Comparison of ENCODE assay signal across 22 cellular contexts in genomic region chr12:101116911-101117310, GRCh38.
"Had no signal": no experiment of that assay in that cellular context is flagged by ENCODE, and none has a peak within 500 bp of the region (broad histone marks: within the 10 kb centered on the region; RNA-seq: fewer than 3 reads in every experiment).

No MANE protein-coding gene starts in this region.

- H3K27ac Mint-ChIP-seq: activated CD8-positive, alpha-beta T cell treated with anti-CD3 and anti-CD28 coated beads, Interleukin-2, amount 10 ng/mL, durations not matched to agents 7 days and 5 days; activated naive CD4-positive, alpha-beta T cell treated with anti-CD3 and anti-CD28 coated beads, Interleukin-2, amount 50 U/mL, for 24 hours; progenitor cell of endocrine pancreas; stimulated activated naive B cell treated with anti-CD40 and anti-IgM and Interleukin-4, amounts not matched to agents 10 μg/mL and 1 μg/mL and 100 μg/mL, for 72 hours had no signal

- H3K4me1 ChIP-seq: ascending aorta, foreskin keratinocyte, sigmoid colon, testis, uterus had no signal

- ATAC-seq: activated CD8-positive, alpha-beta T cell treated with anti-CD3 and anti-CD28 coated beads, Interleukin-2, amount 10 ng/mL, durations not matched to agents 7 days and 5 days; foreskin keratinocyte; naive thymus-derived CD8-positive, alpha-beta T cell had no signal

- H3K36me3 ChIP-seq: ascending aorta, brain microvascular endothelial cell, sigmoid colon, uterus had no signal

- H3K36me3 Mint-ChIP-seq: activated naive CD4-positive, alpha-beta T cell treated with anti-CD3 and anti-CD28 coated beads, Interleukin-2, amount 50 U/mL, for 24 hours; naive thymus-derived CD8-positive, alpha-beta T cell; stimulated activated naive B cell treated with anti-CD40 and anti-IgM and Interleukin-4, amounts not matched to agents 10 μg/mL and 1 μg/mL and 100 μg/mL, for 72 hours had no signal

- H3K4me3 ChIP-seq: ascending aorta, lung, sigmoid colon, testis, uterus had no signal

- H3K27me3 ChIP-seq: ascending aorta, brain microvascular endothelial cell, foreskin keratinocyte, sigmoid colon, testis, uterus had no signal

- H3K27ac ChIP-seq: ascending aorta, brain microvascular endothelial cell, foreskin keratinocyte, sigmoid colon, testis, uterus had no signal

- H3K9me3 ChIP-seq: ascending aorta, sigmoid colon, testis, uterus had no signal

- H3K9me3 Mint-ChIP-seq: activated naive CD4-positive, alpha-beta T cell treated with anti-CD3 and anti-CD28 coated beads, Interleukin-2, amount 50 U/mL, for 24 hours had no signal

- H3K4me3 Mint-ChIP-seq: activated CD8-positive, alpha-beta T cell treated with anti-CD3 and anti-CD28 coated beads, Interleukin-2, amount 10 ng/mL, durations not matched to agents 7 days and 5 days; activated naive CD4-positive, alpha-beta T cell treated with anti-CD3 and anti-CD28 coated beads, Interleukin-2, amount 50 U/mL, for 24 hours; naive thymus-derived CD8-positive, alpha-beta T cell; stimulated activated naive B cell treated with anti-CD40 and anti-IgM and Interleukin-4, amounts not matched to agents 10 μg/mL and 1 μg/mL and 100 μg/mL, for 72 hours had no signal

- H3K27me3 Mint-ChIP-seq: activated naive CD4-positive, alpha-beta T cell treated with anti-CD3 and anti-CD28 coated beads, Interleukin-2, amount 50 U/mL, for 24 hours; progenitor cell of endocrine pancreas; stimulated activated naive B cell treated with anti-CD40 and anti-IgM and Interleukin-4, amounts not matched to agents 10 μg/mL and 1 μg/mL and 100 μg/mL, for 72 hours had no signal

- H3K4me1 Mint-ChIP-seq: activated naive CD4-positive, alpha-beta T cell treated with anti-CD3 and anti-CD28 coated beads, Interleukin-2, amount 50 U/mL, for 24 hours; naive thymus-derived CD8-positive, alpha-beta T cell; stimulated activated naive B cell treated with anti-CD40 and anti-IgM and Interleukin-4, amounts not matched to agents 10 μg/mL and 1 μg/mL and 100 μg/mL, for 72 hours had no signal

- DNase-seq: activated CD4-positive, alpha-beta T cell treated with anti-CD3 and anti-CD28 coated beads for 1 hour; activated CD4-positive, alpha-beta T cell treated with anti-CD3 and anti-CD28 coated beads, Interleukin-2, amount 50 U/mL, for 1 hour; activated CD8-positive, alpha-beta T cell treated with anti-CD3 and anti-CD28 coated beads, Interleukin-2, amount 10 ng/mL, durations not matched to agents 7 days and 5 days; activated gamma-delta T cell treated with Interleukin-2 at 50 U/mL for 16 hours; activated T-cell treated with anti-CD3 and anti-CD28 coated beads, Interleukin-2, amount 50 U/mL, for 1 hour; brain microvascular endothelial cell; central memory CD4-positive, alpha-beta T cell; effector memory CD4-positive, alpha-beta T cell; naive thymus-derived CD8-positive, alpha-beta T cell; retina; sigmoid colon; stimulated activated CD4-positive, alpha-beta T cell treated with anti-CD3 and anti-CD28 coated beads, Interleukin-2, amount 100 ng/mL, for 48 hours; stimulated activated CD8-positive, alpha-beta memory T cell treated with anti-CD3 and anti-CD28 coated beads, Interleukin-4, amount 100 ng/mL, for 48 hours; stimulated activated naive B cell treated with anti-CD40 and anti-IgM and Interleukin-4, amounts not matched to agents 10 μg/mL and 1 μg/mL and 100 μg/mL, for 72 hours; testis; trophoblast cell; uterus had no signal
